Comparison of ENCODE assay signal across 12 cellular contexts in genomic region chr5:103410174-103410573, GRCh38.
DNase-seq lines count a peak whose midpoint lies in the region; ATAC-seq and TF ChIP-seq lines count a peak whose summit lies in the region.
"Had no signal": no experiment of that assay in that cellular context is flagged by ENCODE, and none has a peak within 500 bp of the region (broad histone marks: within the 10 kb centered on the region; RNA-seq: fewer than 3 reads in every experiment).

No MANE protein-coding gene starts in this region.

- H3K27ac Mint-ChIP-seq in neural crest cell (ENCODE audit: unreplicated experiment): peak overlapping the region; percentile 13
- no peak overlapping the region for H3K27ac Mint-ChIP-seq in CD8-positive, alpha-beta T cell
- H3K27ac Mint-ChIP-seq: activated T-helper 17 cell treated with anti-CD3 and anti-CD28 coated beads, Interleukin-2, amount 50 U/mL, for 72 hours had no signal

- H3K9me3 Mint-ChIP-seq in neural crest cell: peaks cover 8% of the 10 kb centered on the region
- H3K9me3 Mint-ChIP-seq in CD8-positive, alpha-beta T cell: no peaks in the 10 kb centered on the region
- H3K9me3 Mint-ChIP-seq: activated T-helper 17 cell treated with anti-CD3 and anti-CD28 coated beads, Interleukin-2, amount 50 U/mL, for 72 hours had no signal

- ATAC-seq in GM19035 (IDR thresholded peaks at IDR 0.05; ENCODE audit: unreplicated experiment) (peak; percentile 91), GM21723 (IDR thresholded peaks at IDR 0.05; ENCODE audit: unreplicated experiment) (peak; percentile 88), HG03095 (IDR thresholded peaks at IDR 0.05; ENCODE audit: unreplicated experiment) (peak; percentile 98), psoas muscle (no peak)
- ATAC-seq in CD8-positive, alpha-beta T cell: no peak
- ATAC-seq: activated T-helper 17 cell treated with anti-CD3 and anti-CD28 coated beads, Interleukin-2, amount 50 U/mL, for 72 hours; left ventricle myocardium superior had no signal

- no peaks in the 10 kb centered on the region for H3K36me3 ChIP-seq in psoas muscle (ENCODE audit: insufficient read depth in 1 of 2, low read depth in 1 of 2)
- no peaks in the 10 kb centered on the region for H3K36me3 ChIP-seq in CD8-positive, alpha-beta T cell (ENCODE audit: insufficient read depth, low read length)
- H3K36me3 ChIP-seq: cardiac muscle cell, neutrophil had no signal

- intact Hi-C loops in psoas muscle (cut with DNase I): no loop called here
- intact Hi-C loops in CD8-positive, alpha-beta T cell (cut with DNase I, micrococcal nuclease): no loop called here

- H3K9me3 ChIP-seq in psoas muscle: no peaks in the 10 kb centered on the region
- no peaks in the 10 kb centered on the region for H3K9me3 ChIP-seq in CD8-positive, alpha-beta T cell (ENCODE audit: low read length)
- H3K9me3 ChIP-seq: neutrophil had no signal

- CTCF ChIA-PET in CD8-positive, alpha-beta T cell (lab: Charles Lee): no interaction called here

- H3K4me1 Mint-ChIP-seq in neural crest cell: peaks cover 43% of the 10 kb centered on the region
- H3K4me1 Mint-ChIP-seq in CD8-positive, alpha-beta T cell (ENCODE audit: low read depth): no peaks in the 10 kb centered on the region
- H3K4me1 Mint-ChIP-seq: activated T-helper 17 cell treated with anti-CD3 and anti-CD28 coated beads, Interleukin-2, amount 50 U/mL, for 72 hours had no signal

- POLR2A ChIA-PET in CD8-positive, alpha-beta T cell (lab: Charles Lee): no interaction called here

- H3K4me3 ChIP-seq in psoas muscle: no peak overlapping the region
- no peak overlapping the region for H3K4me3 ChIP-seq in CD8-positive, alpha-beta T cell (ENCODE audit: low read depth, low read length)
- H3K4me3 ChIP-seq: cardiac muscle cell had no signal

- DNase-seq in neural crest cell (ENCODE audit: low read depth, low spot score) (no peak), psoas muscle (no peak), anterior cingulate cortex (lab: John Stamatoyannopoulos, UW) (no peak)
- no peak for DNase-seq in CD8-positive, alpha-beta T cell
- DNase-seq: activated CD4-positive, alpha-beta T cell treated with anti-CD3 and anti-CD28 coated beads for 48 hours; left ventricle myocardium superior had no signal

- H3K27me3 ChIP-seq in psoas muscle (ENCODE audit: insufficient read depth in 3 of 3, low read length in 2 of 3): no peaks in the 10 kb centered on the region
- no peaks in the 10 kb centered on the region for H3K27me3 ChIP-seq in CD8-positive, alpha-beta T cell (ENCODE audit: insufficient read depth, low read length)
- H3K27me3 ChIP-seq: cardiac muscle cell, neutrophil had no signal

- no peak overlapping the region for H3K27ac ChIP-seq in psoas muscle
- no peak overlapping the region for H3K27ac ChIP-seq in CD8-positive, alpha-beta T cell (ENCODE audit: low read depth, low read length)
- H3K27ac ChIP-seq: cardiac muscle cell had no signal

- H3K4me1 ChIP-seq in psoas muscle: no peaks in the 10 kb centered on the region
- no peaks in the 10 kb centered on the region for H3K4me1 ChIP-seq in CD8-positive, alpha-beta T cell (ENCODE audit: insufficient read depth, low read length)

- H3K27me3 Mint-ChIP-seq in neural crest cell (ENCODE audit: low read depth): no peaks in the 10 kb centered on the region
- peaks cover 8% of the 10 kb centered on the region for H3K27me3 Mint-ChIP-seq in CD8-positive, alpha-beta T cell (ENCODE audit: low read depth)

- H3K36me3 Mint-ChIP-seq in neural crest cell (ENCODE audit: low read depth): no peaks in the 10 kb centered on the region
- H3K36me3 Mint-ChIP-seq in CD8-positive, alpha-beta T cell: no peaks in the 10 kb centered on the region

- H3K4me3 Mint-ChIP-seq in neural crest cell: no peak overlapping the region
- H3K4me3 Mint-ChIP-seq in CD8-positive, alpha-beta T cell: no peak overlapping the region
- H3K4me3 Mint-ChIP-seq: activated T-helper 17 cell treated with anti-CD3 and anti-CD28 coated beads, Interleukin-2, amount 50 U/mL, for 72 hours had no signal

- TF ChIP-seq CTCF in neural crest cell (conservative IDR thresholded peaks at IDR 0.05) (no peak), psoas muscle (IDR thresholded peaks at IDR 0.05) (no peak)
- TF ChIP-seq CTCF in CD8-positive, alpha-beta T cell (IDR thresholded peaks at IDR 0.05): no peak

- 81 to 90% (median 83%) methylated on average over 2 of the region's 2 CpGs for WGBS in psoas muscle, 3 donors

Comparison
In these comparisons a context has a peak if more than half of its experiments do, and no peak if none do; other contexts are left out.
1. ATAC-seq: peak in GM19035 (single experiment), GM21723 (single experiment) and HG03095 (single experiment); none in psoas muscle (0 of 4) and CD8-positive, alpha-beta T cell (single experiment).